In the genomic region with DNA sequence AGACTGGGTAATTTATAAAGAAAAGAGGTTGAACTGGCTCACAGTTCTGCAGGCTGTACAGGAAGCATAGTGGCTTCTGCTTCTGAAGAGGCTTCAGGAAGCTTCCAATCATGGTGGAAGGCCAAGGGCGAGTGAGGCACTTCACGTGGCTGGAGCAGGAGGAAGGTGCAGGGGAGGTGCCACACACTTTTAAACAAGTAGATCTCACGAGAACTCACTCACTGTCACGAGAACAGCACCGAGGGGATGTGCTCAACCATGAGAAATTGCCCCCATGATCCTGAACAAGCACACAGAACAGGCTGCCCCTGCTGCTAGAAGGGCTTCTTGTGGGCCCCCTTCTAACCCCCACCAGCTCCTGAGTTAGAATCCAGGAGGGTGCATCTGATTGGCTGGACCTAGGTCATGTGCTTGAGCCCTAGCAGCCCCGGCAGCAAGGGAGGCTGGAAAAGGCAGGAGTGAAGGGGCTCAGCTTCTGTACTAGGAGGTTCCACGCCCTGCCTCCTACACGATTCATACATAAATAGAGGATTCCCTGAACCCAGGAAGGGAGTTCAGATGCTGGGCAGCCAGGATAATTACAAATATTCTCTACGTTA, we compare ENCODE assay signal across 1 cellular context.
TF ChIP-seq lines count a peak whose summit lies in the region.

No MANE protein-coding gene starts in this region.

TF ChIP-seq in HepG2, 621 proteins besides CTCF, POLR2A, EP300 and RAD21 (continued from another document):
- TF ChIP-seq, protein P1, sequence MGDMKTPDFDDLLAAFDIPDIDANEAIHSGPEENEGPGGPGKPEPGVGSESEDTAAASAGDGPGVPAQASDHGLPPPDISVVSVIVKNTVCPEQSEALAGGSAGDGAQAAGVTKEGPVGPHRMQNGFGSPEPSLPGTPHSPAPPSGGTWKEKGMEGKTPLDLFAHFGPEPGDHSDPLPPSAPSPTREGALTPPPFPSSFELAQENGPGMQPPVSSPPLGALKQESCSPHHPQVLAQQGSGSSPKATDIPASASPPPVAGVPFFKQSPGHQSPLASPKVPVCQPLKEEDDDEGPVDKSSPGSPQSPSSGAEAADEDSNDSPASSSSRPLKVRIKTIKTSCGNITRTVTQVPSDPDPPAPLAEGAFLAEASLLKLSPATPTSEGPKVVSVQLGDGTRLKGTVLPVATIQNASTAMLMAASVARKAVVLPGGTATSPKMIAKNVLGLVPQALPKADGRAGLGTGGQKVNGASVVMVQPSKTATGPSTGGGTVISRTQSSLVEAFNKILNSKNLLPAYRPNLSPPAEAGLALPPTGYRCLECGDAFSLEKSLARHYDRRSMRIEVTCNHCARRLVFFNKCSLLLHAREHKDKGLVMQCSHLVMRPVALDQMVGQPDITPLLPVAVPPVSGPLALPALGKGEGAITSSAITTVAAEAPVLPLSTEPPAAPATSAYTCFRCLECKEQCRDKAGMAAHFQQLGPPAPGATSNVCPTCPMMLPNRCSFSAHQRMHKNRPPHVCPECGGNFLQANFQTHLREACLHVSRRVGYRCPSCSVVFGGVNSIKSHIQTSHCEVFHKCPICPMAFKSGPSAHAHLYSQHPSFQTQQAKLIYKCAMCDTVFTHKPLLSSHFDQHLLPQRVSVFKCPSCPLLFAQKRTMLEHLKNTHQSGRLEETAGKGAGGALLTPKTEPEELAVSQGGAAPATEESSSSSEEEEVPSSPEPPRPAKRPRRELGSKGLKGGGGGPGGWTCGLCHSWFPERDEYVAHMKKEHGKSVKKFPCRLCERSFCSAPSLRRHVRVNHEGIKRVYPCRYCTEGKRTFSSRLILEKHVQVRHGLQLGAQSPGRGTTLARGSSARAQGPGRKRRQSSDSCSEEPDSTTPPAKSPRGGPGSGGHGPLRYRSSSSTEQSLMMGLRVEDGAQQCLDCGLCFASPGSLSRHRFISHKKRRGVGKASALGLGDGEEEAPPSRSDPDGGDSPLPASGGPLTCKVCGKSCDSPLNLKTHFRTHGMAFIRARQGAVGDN (CRISPR knock-in tag; IDR thresholded peaks at IDR 0.05): peak; percentile 46
- TF ChIP-seq NFYC (CRISPR knock-in tag; IDR thresholded peaks at IDR 0.05) (peak; percentile 45; the same call in 1 of the 2 replicates), PATZ1 (CRISPR knock-in tag; IDR thresholded peaks at IDR 0.05) (peak; percentile 23; the same call in 1 of the 2 replicates), CHD2 (IDR thresholded peaks at IDR 0.05; ENCODE audit: low read depth, low read length) (peak; percentile 69; the same call in 1 of the 2 replicates), NR1H2 (CRISPR knock-in tag; IDR thresholded peaks at IDR 0.05; ENCODE audit: borderline replicate concordance, low read depth) (no peak)
- TF ChIP-seq, protein P2, sequence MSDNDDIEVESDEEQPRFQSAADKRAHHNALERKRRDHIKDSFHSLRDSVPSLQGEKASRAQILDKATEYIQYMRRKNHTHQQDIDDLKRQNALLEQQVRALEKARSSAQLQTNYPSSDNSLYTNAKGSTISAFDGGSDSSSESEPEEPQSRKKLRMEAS (IDR thresholded peaks at IDR 0.05): peak; percentile 63; the same call in 1 of the 2 replicates
